In genomic region chr17:77440571-77440981, GRCh38 we compare ENCODE assay signal across 1 cellular context.
TF ChIP-seq lines count a peak whose summit lies in the region.

No MANE protein-coding gene starts in this region.

TF ChIP-seq in GM23338, 12 proteins besides CTCF, POLR2A, EP300 and RAD21 (continued from another document):
- no peak for TF ChIP-seq ZNF462 (CRISPR knock-in tag; IDR thresholded peaks at IDR 0.05)
- no peak for TF ChIP-seq ETS1 (IDR thresholded peaks at IDR 0.05)
- TF ChIP-seq ZNF114 (CRISPR knock-in tag; IDR thresholded peaks at IDR 0.05) = no peak
